In genomic region chr11:104422320-104422944, GRCh38 we compare ENCODE assay signal across 16 cellular contexts.
DNase-seq lines count a peak whose midpoint lies in the region; ATAC-seq and TF ChIP-seq lines count a peak whose summit lies in the region.
"Had no signal": no experiment of that assay in that cellular context is flagged by ENCODE, and none has a peak within 500 bp of the region (broad histone marks: within the 10 kb centered on the region; RNA-seq: fewer than 3 reads in every experiment).

No MANE protein-coding gene starts in this region.

- no peaks in the 10 kb centered on the region for H3K4me1 Mint-ChIP-seq in activated T-cell treated with anti-CD3 and anti-CD28 coated beads, Interleukin-2, amount 50 U/mL, for 4 hours (ENCODE audit: low read depth)
- no peaks in the 10 kb centered on the region for H3K4me1 Mint-ChIP-seq in activated T-cell treated with anti-CD3 and anti-CD28 coated beads, Interleukin-2, amount 50 U/mL, for 24 hours (ENCODE audit: low read depth)

- H3K27me3 Mint-ChIP-seq in activated T-cell treated with anti-CD3 and anti-CD28 coated beads, Interleukin-2, amount 50 U/mL, for 4 hours (ENCODE audit: low read depth) = no peaks in the 10 kb centered on the region
- H3K27me3 Mint-ChIP-seq in activated T-cell treated with anti-CD3 and anti-CD28 coated beads, Interleukin-2, amount 50 U/mL, for 24 hours = no peaks in the 10 kb centered on the region
- H3K27me3 Mint-ChIP-seq: CD4-positive, alpha-beta T cell had no signal

- H3K9me3 ChIP-seq in RWPE2 (ENCODE audit: severe bottlenecking) = no peaks in the 10 kb centered on the region
- no peaks in the 10 kb centered on the region for H3K9me3 ChIP-seq in lower lobe of right lung
- H3K9me3 ChIP-seq in spleen = no peaks in the 10 kb centered on the region
- H3K9me3 ChIP-seq in MG63 = no peaks in the 10 kb centered on the region
- H3K9me3 ChIP-seq: A549, Caco-2, HAP-1 had no signal

- no peak for TF ChIP-seq POLR2A in spleen (IDR thresholded peaks at IDR 0.05)

- H3K4me3 ChIP-seq in RWPE2 (ENCODE audit: severe bottlenecking) = no peak overlapping the region
- H3K4me3 ChIP-seq in lower lobe of right lung = no peak overlapping the region
- H3K4me3 ChIP-seq in spleen = no peak overlapping the region
- no peak overlapping the region for H3K4me3 ChIP-seq in MG63
- H3K4me3 ChIP-seq: A549, GM23248, HAP-1 had no signal

- H3K36me3 ChIP-seq in RWPE2 (ENCODE audit: low read depth) (no peaks in the 10 kb centered on the region), lower lobe of right lung (no peaks in the 10 kb centered on the region), spleen (no peaks in the 10 kb centered on the region), MG63 (no peaks in the 10 kb centered on the region)
- H3K36me3 ChIP-seq: HAP-1 had no signal

- DNase-seq in activated T-cell treated with anti-CD3 and anti-CD28 coated beads, Interleukin-2, amount 50 U/mL, for 4 hours = peak; percentile 2
- DNase-seq in activated T-cell treated with anti-CD3 and anti-CD28 coated beads, Interleukin-2, amount 50 U/mL, for 24 hours = no peak
- DNase-seq in RWPE2 (ENCODE audit: low spot score) = peak; percentile 50
- peak; percentile 36 for DNase-seq in lower lobe of right lung
- peak; percentile 69 for DNase-seq in spleen
- DNase-seq in MG63 = no peak
- no peak for DNase-seq in activated CD4-positive, alpha-beta T cell treated with anti-CD3 and anti-CD28 coated beads for 1 hour
- DNase-seq in kidney glomerular epithelial cell (lab: John Stamatoyannopoulos, UW) = no peak
- DNase-seq: AML-193; Caco-2; CD4-positive, alpha-beta T cell; GM23248 had no signal

- H3K9me3 Mint-ChIP-seq in activated T-cell treated with anti-CD3 and anti-CD28 coated beads, Interleukin-2, amount 50 U/mL, for 4 hours = no peaks in the 10 kb centered on the region
- H3K9me3 Mint-ChIP-seq in activated T-cell treated with anti-CD3 and anti-CD28 coated beads, Interleukin-2, amount 50 U/mL, for 24 hours = no peaks in the 10 kb centered on the region
- H3K9me3 Mint-ChIP-seq: CD4-positive, alpha-beta T cell had no signal

- 81 to 95% (median 90%) methylated on average over 10 to 23 of the region's 23 CpGs for WGBS in spleen, 5 donors

- H3K27ac ChIP-seq in RWPE2 (ENCODE audit: poor library complexity, severe bottlenecking) (no peak overlapping the region), lower lobe of right lung (no peak overlapping the region), spleen (no peak overlapping the region)
- H3K27ac ChIP-seq: 22Rv1, A549, C4-2B, GM23248 had no signal

- no peaks in the 10 kb centered on the region for H3K36me3 Mint-ChIP-seq in activated T-cell treated with anti-CD3 and anti-CD28 coated beads, Interleukin-2, amount 50 U/mL, for 4 hours (ENCODE audit: insufficient read depth)
- no peaks in the 10 kb centered on the region for H3K36me3 Mint-ChIP-seq in activated T-cell treated with anti-CD3 and anti-CD28 coated beads, Interleukin-2, amount 50 U/mL, for 24 hours (ENCODE audit: low read depth)

- H3K4me3 Mint-ChIP-seq in activated T-cell treated with anti-CD3 and anti-CD28 coated beads, Interleukin-2, amount 50 U/mL, for 4 hours = no peak overlapping the region
- H3K4me3 Mint-ChIP-seq in activated T-cell treated with anti-CD3 and anti-CD28 coated beads, Interleukin-2, amount 50 U/mL, for 24 hours = no peak overlapping the region
- H3K4me3 Mint-ChIP-seq: CD4-positive, alpha-beta T cell had no signal

- no peaks in the 10 kb centered on the region for H3K27me3 ChIP-seq in RWPE2 (ENCODE audit: insufficient read depth, poor library complexity, severe bottlenecking)
- no peaks in the 10 kb centered on the region for H3K27me3 ChIP-seq in lower lobe of right lung (ENCODE audit: low read depth)
- H3K27me3 ChIP-seq in spleen (replicated peaks in 1 of 7) = no peaks in the 10 kb centered on the region
- no peaks in the 10 kb centered on the region for H3K27me3 ChIP-seq in MG63

- H3K27ac Mint-ChIP-seq in activated T-cell treated with anti-CD3 and anti-CD28 coated beads, Interleukin-2, amount 50 U/mL, for 24 hours = no peak overlapping the region
- H3K27ac Mint-ChIP-seq: CD4-positive, alpha-beta T cell had no signal

- intact Hi-C loops in lower lobe of right lung (cut with DNase I) (no loop called here), spleen (cut with DNase I; ENCODE audit: low total_unique reads) (no loop called here)

- ATAC-seq in activated T-cell treated with anti-CD3 and anti-CD28 coated beads, Interleukin-2, amount 50 U/mL, for 4 hours = peak in 1 of 2 donors; percentile 18
- ATAC-seq in RWPE2 (ENCODE audit: low read depth) (no peak), lower lobe of right lung (no peak)
- ATAC-seq: A549 had no signal

- no peaks in the 10 kb centered on the region for H3K4me1 ChIP-seq in RWPE2 (ENCODE audit: insufficient read depth, poor library complexity, severe bottlenecking)
- no peaks in the 10 kb centered on the region for H3K4me1 ChIP-seq in lower lobe of right lung
- H3K4me1 ChIP-seq in spleen = no peaks in the 10 kb centered on the region
- H3K4me1 ChIP-seq: A549, Caco-2, HAP-1 had no signal

- TF ChIP-seq CTCF in RWPE2 (IDR thresholded peaks at IDR 0.05; ENCODE audit: poor library complexity, severe bottlenecking) (no peak), lower lobe of right lung (IDR thresholded peaks at IDR 0.05) (no peak), spleen (IDR thresholded peaks at IDR 0.05 in 8 of 11, conservative IDR thresholded peaks at IDR 0.05 in 3 of 11) (no peak)

Comparison
In these comparisons a context has a peak if more than half of its experiments do, and no peak if none do; other contexts are left out.
1. DNase-seq: peak in activated T-cell treated with anti-CD3 and anti-CD28 coated beads, Interleukin-2, amount 50 U/mL, for 4 hours (single experiment), RWPE2 (single experiment), lower lobe of right lung (single experiment) and spleen (single experiment); none in activated T-cell treated with anti-CD3 and anti-CD28 coated beads, Interleukin-2, amount 50 U/mL, for 24 hours (single experiment), MG63 (single experiment), activated CD4-positive, alpha-beta T cell treated with anti-CD3 and anti-CD28 coated beads for 1 hour (single experiment) and kidney glomerular epithelial cell (single experiment).